Comparison of ENCODE assay signal across 10 cellular contexts in the genomic region with DNA sequence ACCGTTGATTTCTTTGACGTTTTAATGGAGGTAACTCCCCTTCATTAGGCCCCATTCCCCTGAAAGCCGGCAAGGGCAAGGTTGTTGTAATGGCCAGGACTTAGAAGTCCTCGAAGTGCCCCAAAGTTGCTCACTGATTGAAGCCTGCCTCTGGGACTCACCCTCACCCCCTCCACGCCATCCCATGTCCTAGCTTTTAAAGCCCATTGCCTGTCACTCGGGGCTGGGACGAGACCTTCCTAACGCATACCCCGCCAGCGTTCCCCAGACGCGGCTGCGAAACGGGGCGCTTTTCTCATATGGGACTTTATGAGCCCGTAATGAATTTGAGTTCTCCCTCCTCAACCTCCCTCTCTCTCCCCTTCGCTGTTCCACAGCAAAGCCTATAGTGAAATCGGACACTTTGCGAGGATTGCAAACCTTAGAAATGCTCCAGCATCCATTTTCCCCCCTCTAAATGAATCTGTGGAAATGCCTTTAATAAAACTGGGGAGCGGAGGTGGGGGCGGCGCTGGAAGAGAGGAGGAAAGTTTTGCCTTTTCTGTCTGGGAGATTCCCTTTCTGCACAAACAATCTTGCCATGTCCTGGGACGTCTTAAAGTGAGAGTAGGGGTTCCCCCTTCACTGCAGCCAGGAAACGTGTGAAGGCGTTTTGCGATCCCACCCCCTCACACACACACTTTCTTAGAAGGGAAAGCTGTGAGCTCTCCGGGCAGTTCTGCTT. TPM values are rescaled to one million over a fixed set of nuclear protein-coding genes. Genes with fewer than 3 reads are reported as not detected.
DNase-seq lines count a peak whose midpoint lies in the region; ATAC-seq and TF ChIP-seq lines count a peak whose summit lies in the region.
"Had no signal": no experiment of that assay in that cellular context is flagged by ENCODE, and none has a peak within 500 bp of the region (broad histone marks: within the 10 kb centered on the region; RNA-seq: fewer than 3 reads in every experiment).

No MANE protein-coding gene starts in this region.

- H3K9me3 ChIP-seq in cardiac muscle cell (ENCODE audit: low read depth) (no peaks in the 10 kb centered on the region), endodermal cell (ENCODE audit: control insufficient read depth, low read length) (no peaks in the 10 kb centered on the region), mucosa of stomach (ENCODE audit: control insufficient read depth, low read length) (no peaks in the 10 kb centered on the region), vagina (no peaks in the 10 kb centered on the region)

- peaks cover 39% of the 10 kb centered on the region for H3K4me1 Mint-ChIP-seq in endodermal cell

- ATAC-seq in Right ventricle myocardium superior (ENCODE audit: poor library complexity) = no peak
- ATAC-seq in HG02870 (IDR thresholded peaks at IDR 0.05; ENCODE audit: unreplicated experiment) = no peak

- peak overlapping the region; percentile 53 for H3K4me3 Mint-ChIP-seq in endodermal cell
- H3K4me3 Mint-ChIP-seq: T-helper 2 cell treated with Interferon-gamma antibody and Interleukin-4, amounts not matched to agents 5 μg/mL and 100 μg/mL, for 36 hours had no signal

- H3K4me1 ChIP-seq in cardiac muscle cell (ENCODE audit: low read depth) (peaks cover 25% of the 10 kb centered on the region), endodermal cell (ENCODE audit: control insufficient read depth, insufficient read depth, low read length) (no peaks in the 10 kb centered on the region), mucosa of stomach (ENCODE audit: control insufficient read depth, insufficient read depth, low read length) (peaks cover 5% of the 10 kb centered on the region), vagina (peaks cover 19% of the 10 kb centered on the region)

- intact Hi-C loops in Right ventricle myocardium superior (cut with DNase I) = loop anchor here (5.0 kb wide), 2 partner anchors 417 to 502 kb away; no protein-coding TSS in a partner anchor
- intact Hi-C loops in vagina (cut with DNase I) = loop anchor here (5.0 to 10.0 kb wide), 3 partner anchors 342 to 510 kb away; no protein-coding TSS in a partner anchor

- H3K9ac ChIP-seq in endodermal cell (ENCODE audit: extremely low read depth, low read length, poor library complexity, severe bottlenecking) (no peak overlapping the region), mucosa of stomach (ENCODE audit: low read length) (peak overlapping the region; percentile 71)

- peaks cover 91% of the 10 kb centered on the region for H3K27me3 Mint-ChIP-seq in endodermal cell (ENCODE audit: insufficient read depth)

- H3K27ac Mint-ChIP-seq in endodermal cell = no peak overlapping the region
- H3K27ac Mint-ChIP-seq: T-helper 2 cell treated with Interferon-gamma antibody and Interleukin-4, amounts not matched to agents 5 μg/mL and 100 μg/mL, for 36 hours had no signal

- no peak overlapping the region for H3K27ac ChIP-seq in cardiac muscle cell
- H3K27ac ChIP-seq in endodermal cell (ENCODE audit: low read depth, low read length) = no peak overlapping the region
- H3K27ac ChIP-seq in vagina = peak overlapping the region; percentile 87

- DNase-seq in cardiac muscle cell (ENCODE audit: low read depth in 1 of 2, low spot score in 1 of 2) (peak in 1 of 2 donors; percentile 87), Right ventricle myocardium superior (no peak), endodermal cell (peak; percentile 56), vagina (ENCODE audit: extremely low spot score in 2 of 2) (no peak), GF-D8 (lab: John Stamatoyannopoulos, UW) (no peak), DMS114 treated with DMSO at 0.1 percent for 48 hours (lab: John Stamatoyannopoulos, UW; ENCODE audit: unreplicated experiment) (no peak)
- DNase-seq: AML-193 had no signal

- WGBS in endodermal cell (ENCODE audit: insufficient coverage in 1 of 2, insufficient read length in 1 of 2), 2 experiments = 0 to 2% methylated on average over 6 to 27 of the region's 27 CpGs

- no peak for TF ChIP-seq POLR2A in vagina (IDR thresholded peaks at IDR 0.05)

- H3K36me3 ChIP-seq in cardiac muscle cell = no peaks in the 10 kb centered on the region
- H3K36me3 ChIP-seq in endodermal cell (ENCODE audit: control insufficient read depth, insufficient read depth, low read length) = no peaks in the 10 kb centered on the region
- H3K36me3 ChIP-seq in mucosa of stomach (ENCODE audit: control insufficient read depth, insufficient read depth, low read length) = no peaks in the 10 kb centered on the region
- no peaks in the 10 kb centered on the region for H3K36me3 ChIP-seq in vagina

- peak overlapping the region; percentile 73 for H3K4me3 ChIP-seq in cardiac muscle cell
- H3K4me3 ChIP-seq in endodermal cell (ENCODE audit: low read length) = peak overlapping the region; percentile 57
- peak overlapping the region; percentile 18 for H3K4me3 ChIP-seq in mucosa of stomach (ENCODE audit: low read length)
- H3K4me3 ChIP-seq in vagina = peak overlapping the region; percentile 55 to 66

- H3K9me3 Mint-ChIP-seq in endodermal cell = no peaks in the 10 kb centered on the region
- H3K9me3 Mint-ChIP-seq: T-helper 2 cell treated with Interferon-gamma antibody and Interleukin-4, amounts not matched to agents 5 μg/mL and 100 μg/mL, for 36 hours had no signal

- TF ChIP-seq CTCF in cardiac muscle cell (IDR thresholded peaks at IDR 0.05; ENCODE audit: low read depth, low read length) (no peak), endodermal cell (conservative IDR thresholded peaks at IDR 0.05) (no peak), vagina (IDR thresholded peaks at IDR 0.05) (no peak)

- no peaks in the 10 kb centered on the region for H3K36me3 Mint-ChIP-seq in endodermal cell (ENCODE audit: low read depth)

- H3K27me3 ChIP-seq in cardiac muscle cell (peaks cover 29% of the 10 kb centered on the region), endodermal cell (ENCODE audit: control insufficient read depth, insufficient read depth, low read length, poor library complexity, severe bottlenecking) (peaks cover 82% of the 10 kb centered on the region), mucosa of stomach (ENCODE audit: control insufficient read depth, insufficient read depth, low read length) (peaks cover 50% of the 10 kb centered on the region), vagina (no peaks in the 10 kb centered on the region)

RNA-seq across cellular contexts. Expression of a gene that starts 1.5 kb away (rescaled TPM):
- total RNA-seq in cardiac muscle cell = 0.80 and 0.81 TPM in 2 replicates
- polyA plus RNA-seq in cardiac muscle cell = 0.20 and 0.76 TPM in 2 replicates
- total RNA-seq in Right ventricle myocardium superior = 1.2 TPM
- under 1 TPM; 0.09 TPM for total RNA-seq in endodermal cell
- 4.1 TPM for polyA plus RNA-seq in endodermal cell (2013, experiment 1 of 2)
- 4.0 TPM for polyA plus RNA-seq in endodermal cell (2013, experiment 2 of 2)
- total RNA-seq in vagina = 4.4 TPM

Comparison
In these comparisons a context has a peak if more than half of its experiments do, and no peak if none do; other contexts are left out.
1. H3K4me3 ChIP-seq: peak in every context shown above with its lines; median percentile 73 in cardiac muscle cell; 60 in vagina; 57 in endodermal cell; 18 in mucosa of stomach.